8 cellular contexts compared by ENCODE assay signal in genomic region chr20:44643154-44643519, GRCh38. TPM values are rescaled to one million over a fixed set of nuclear protein-coding genes. Genes with fewer than 3 reads are reported as not detected.
A peak's percentile ranks its signal among the peaks of the same experiment; 100 is the strongest.
DNase-seq lines count a peak whose midpoint lies in the region; ATAC-seq and TF ChIP-seq lines count a peak whose summit lies in the region.

No MANE protein-coding gene starts in this region.

- TF ChIP-seq CTCF in activated CD8-positive, alpha-beta T cell treated with anti-CD3 and anti-CD28 coated beads for 36 hours (IDR thresholded peaks at IDR 0.05) = no peak

- H3K27me3 ChIP-seq in right cardiac atrium (ENCODE audit: control insufficient read depth, insufficient read depth) = no peaks in the 10 kb centered on the region

- H3K27ac ChIP-seq in right cardiac atrium (ENCODE audit: low read length) = peak overlapping the region; percentile 61

- no peak overlapping the region for H3K4me3 ChIP-seq in right cardiac atrium (ENCODE audit: low read length)

- peaks cover 77% of the 10 kb centered on the region for H3K4me1 Mint-ChIP-seq in T-helper 1 cell treated with Interleukin-12 subunit alpha and Interleukin-12 subunit beta and Interleukin-4 antibody, amounts not matched to agents 30 μg/mL and 1 μg/mL, for 36 hours (ENCODE audit: low read depth)
- peaks cover 60% of the 10 kb centered on the region for H3K4me1 Mint-ChIP-seq in activated CD8-positive, alpha-beta T cell treated with anti-CD3 and anti-CD28 coated beads for 36 hours (ENCODE audit: low read depth)
- peaks cover 80% of the 10 kb centered on the region for H3K4me1 Mint-ChIP-seq in stimulated activated effector memory CD8-positive, alpha-beta T cell treated with anti-CD3 and anti-CD28 coated beads, Interleukin-12 subunit alpha, Interleukin-12 subunit beta, amount 100 ng/mL, for 72 hours

- peaks cover 11% of the 10 kb centered on the region for H3K9me3 Mint-ChIP-seq in T-helper 1 cell treated with Interleukin-12 subunit alpha and Interleukin-12 subunit beta and Interleukin-4 antibody, amounts not matched to agents 30 μg/mL and 1 μg/mL, for 36 hours
- no peaks in the 10 kb centered on the region for H3K9me3 Mint-ChIP-seq in activated CD8-positive, alpha-beta T cell treated with anti-CD3 and anti-CD28 coated beads for 36 hours
- H3K9me3 Mint-ChIP-seq in stimulated activated effector memory CD8-positive, alpha-beta T cell treated with anti-CD3 and anti-CD28 coated beads, Interleukin-12 subunit alpha, Interleukin-12 subunit beta, amount 100 ng/mL, for 72 hours = no peaks in the 10 kb centered on the region

- H3K27ac Mint-ChIP-seq in T-helper 1 cell treated with Interleukin-12 subunit alpha and Interleukin-12 subunit beta and Interleukin-4 antibody, amounts not matched to agents 30 μg/mL and 1 μg/mL, for 36 hours = peak overlapping the region; percentile 90
- H3K27ac Mint-ChIP-seq in activated CD8-positive, alpha-beta T cell treated with anti-CD3 and anti-CD28 coated beads for 36 hours = peak overlapping the region; percentile 96
- peak overlapping the region; percentile 86 for H3K27ac Mint-ChIP-seq in stimulated activated effector memory CD8-positive, alpha-beta T cell treated with anti-CD3 and anti-CD28 coated beads, Interleukin-12 subunit alpha, Interleukin-12 subunit beta, amount 100 ng/mL, for 72 hours

- no peaks in the 10 kb centered on the region for H3K9me3 ChIP-seq in right cardiac atrium (ENCODE audit: control insufficient read depth, low read length)

- POLR2A ChIA-PET in activated CD8-positive, alpha-beta T cell treated with anti-CD3 and anti-CD28 coated beads for 36 hours (lab: Charles Lee) = interaction anchor here (0.8 to 1.0 kb wide), 2 partner anchors 8 to 18 kb away, joined by 3 to 7 read pairs; no protein-coding TSS in a partner anchor
- POLR2A ChIA-PET in HEK293T (lab: Yijun Ruan, JAX) = no interaction called here

- H3K4me3 Mint-ChIP-seq in T-helper 1 cell treated with Interleukin-12 subunit alpha and Interleukin-12 subunit beta and Interleukin-4 antibody, amounts not matched to agents 30 μg/mL and 1 μg/mL, for 36 hours = peak overlapping the region; percentile 57
- no peak overlapping the region for H3K4me3 Mint-ChIP-seq in activated CD8-positive, alpha-beta T cell treated with anti-CD3 and anti-CD28 coated beads for 36 hours
- peak overlapping the region; percentile 62 for H3K4me3 Mint-ChIP-seq in stimulated activated effector memory CD8-positive, alpha-beta T cell treated with anti-CD3 and anti-CD28 coated beads, Interleukin-12 subunit alpha, Interleukin-12 subunit beta, amount 100 ng/mL, for 72 hours

- H3K27me3 Mint-ChIP-seq in T-helper 1 cell treated with Interleukin-12 subunit alpha and Interleukin-12 subunit beta and Interleukin-4 antibody, amounts not matched to agents 30 μg/mL and 1 μg/mL, for 36 hours (ENCODE audit: low read depth) = no peaks in the 10 kb centered on the region
- no peaks in the 10 kb centered on the region for H3K27me3 Mint-ChIP-seq in activated CD8-positive, alpha-beta T cell treated with anti-CD3 and anti-CD28 coated beads for 36 hours

- H3K4me1 ChIP-seq in right cardiac atrium (ENCODE audit: control insufficient read depth, insufficient read depth, low read length) = peaks cover 26% of the 10 kb centered on the region

- CTCF ChIA-PET in activated CD8-positive, alpha-beta T cell treated with anti-CD3 and anti-CD28 coated beads for 36 hours (lab: Charles Lee) = interaction anchor here (0.8 to 2.3 kb wide), 5 partner anchors 26 to 43 kb away, joined by 3 to 11 read pairs (median 3); no protein-coding TSS in a partner anchor
- CTCF ChIA-PET in HEK293T (lab: Yijun Ruan, JAX) = no interaction called here

- DNase-seq in T-helper 1 cell (no peak), right cardiac atrium (no peak), NCI-H2029 (lab: John Stamatoyannopoulos, UW) (no peak), HEK293T (ENCODE audit: extremely low spot score) (no peak), KG1 (lab: John Stamatoyannopoulos, UW) (no peak)
- DNase-seq in activated CD8-positive, alpha-beta T cell treated with anti-CD3 and anti-CD28 coated beads for 36 hours = no peak
- DNase-seq in stimulated activated effector memory CD8-positive, alpha-beta T cell treated with anti-CD3 and anti-CD28 coated beads, Interleukin-12 subunit alpha, Interleukin-12 subunit beta, amount 100 ng/mL, for 72 hours (ENCODE audit: low spot score in 2 of 2) = no peak

- intact Hi-C loops in activated CD8-positive, alpha-beta T cell treated with anti-CD3 and anti-CD28 coated beads for 36 hours (cut with micrococcal nuclease) = no loop called here
- intact Hi-C loops in right cardiac atrium (cut with DNase I) = no loop called here

- ATAC-seq in activated CD8-positive, alpha-beta T cell treated with anti-CD3 and anti-CD28 coated beads for 36 hours = no peak
- no peak for ATAC-seq in right cardiac atrium
- ATAC-seq in stimulated activated effector memory CD8-positive, alpha-beta T cell treated with anti-CD3 and anti-CD28 coated beads, Interleukin-12 subunit alpha, Interleukin-12 subunit beta, amount 100 ng/mL, for 72 hours = no peak

- peaks cover 38% of the 10 kb centered on the region for H3K36me3 Mint-ChIP-seq in T-helper 1 cell treated with Interleukin-12 subunit alpha and Interleukin-12 subunit beta and Interleukin-4 antibody, amounts not matched to agents 30 μg/mL and 1 μg/mL, for 36 hours (ENCODE audit: low read depth)
- peaks cover 17% of the 10 kb centered on the region for H3K36me3 Mint-ChIP-seq in activated CD8-positive, alpha-beta T cell treated with anti-CD3 and anti-CD28 coated beads for 36 hours (ENCODE audit: low read depth)
- peaks cover 14% of the 10 kb centered on the region for H3K36me3 Mint-ChIP-seq in stimulated activated effector memory CD8-positive, alpha-beta T cell treated with anti-CD3 and anti-CD28 coated beads, Interleukin-12 subunit alpha, Interleukin-12 subunit beta, amount 100 ng/mL, for 72 hours

- 44% methylated on average over 1 of the region's 1 CpG for WGBS in right cardiac atrium

TF ChIP-seq in HEK293T, 16 proteins besides CTCF, POLR2A, EP300 and RAD21:
- TF ChIP-seq SUZ12 (IDR thresholded peaks at IDR 0.05) = no peak
- no peak for TF ChIP-seq CTBP1 (IDR thresholded peaks at IDR 0.05; ENCODE audit: borderline replicate concordance)
- no peak for TF ChIP-seq FOXA1 (IDR thresholded peaks at IDR 0.05)
- TF ChIP-seq LEF1 (IDR thresholded peaks at IDR 0.05; ENCODE audit: borderline replicate concordance) = no peak
- TF ChIP-seq L3MBTL2 (conservative IDR thresholded peaks at IDR 0.05) = no peak
- no peak for TF ChIP-seq FOXM1 (IDR thresholded peaks at IDR 0.05; ENCODE audit: borderline replicate concordance)
- TF ChIP-seq ZNF384 (IDR thresholded peaks at IDR 0.05) = no peak
- TF ChIP-seq ARNT (IDR thresholded peaks at IDR 0.05) = no peak
- no peak for TF ChIP-seq SP1 (IDR thresholded peaks at IDR 0.05)
- no peak for TF ChIP-seq NFRKB (IDR thresholded peaks at IDR 0.05)

RNA-seq across cellular contexts. Expression of gene ADA, which starts 8.4 kb away (rescaled TPM):
- 10 to 100 TPM; 32.8 to 36.7 TPM for total RNA-seq in activated CD8-positive, alpha-beta T cell treated with anti-CD3 and anti-CD28 coated beads for 36 hours
- 10 to 100 TPM; 11.6 to 22.8 (median 12.4) TPM for total RNA-seq in right cardiac atrium
- polyA plus RNA-seq in right cardiac atrium = 12.4 TPM
